Comparison of ENCODE assay signal across 10 cellular contexts in genomic region chr2:20012032-20012281, GRCh38. TPM values are rescaled to one million over a fixed set of nuclear protein-coding genes. Genes with fewer than 3 reads are reported as not detected.
DNase-seq lines count a peak whose midpoint lies in the region; ATAC-seq and TF ChIP-seq lines count a peak whose summit lies in the region.
"Had no signal": no experiment of that assay in that cellular context is flagged by ENCODE, and none has a peak within 500 bp of the region (broad histone marks: within the 10 kb centered on the region; RNA-seq: fewer than 3 reads in every experiment).

No MANE protein-coding gene starts in this region.

- peaks cover 12% of the 10 kb centered on the region for H3K4me1 Mint-ChIP-seq in activated CD8-positive, alpha-beta T cell treated with anti-CD3 and anti-CD28 coated beads, Interleukin-2, amount 10 ng/mL, durations not matched to agents 7 days and 5 days (ENCODE audit: low read depth)

- H3K79me2 ChIP-seq in hepatocyte = no peaks in the 10 kb centered on the region

- in situ Hi-C loops in GM13977 (cut with MboI; ENCODE audit: low pct_unique_long_range_greater_than_20kb, low sequenced_read_pairs, unreplicated experiment) = loop anchor here (10.0 kb wide), 1 partner anchor 83 kb away; no protein-coding TSS in a partner anchor

- H3K36me3 Mint-ChIP-seq in activated CD8-positive, alpha-beta T cell treated with anti-CD3 and anti-CD28 coated beads, Interleukin-2, amount 10 ng/mL, durations not matched to agents 7 days and 5 days (ENCODE audit: low read depth) = no peaks in the 10 kb centered on the region

- peaks cover 17% of the 10 kb centered on the region for H3K27me3 ChIP-seq in hepatocyte

- ATAC-seq in activated CD8-positive, alpha-beta T cell treated with anti-CD3 and anti-CD28 coated beads, Interleukin-2, amount 10 ng/mL, durations not matched to agents 7 days and 5 days = no peak
- ATAC-seq in activated CD4-positive, CD25-positive, alpha-beta regulatory T cell treated with anti-CD3 and anti-CD28 coated beads, Interleukin-2, amount 50 U/mL, for 24 hours = no peak

- H3K9me3 ChIP-seq in hepatocyte (ENCODE audit: low read depth) = no peaks in the 10 kb centered on the region

- no peak overlapping the region for H3K27ac ChIP-seq in hepatocyte
- H3K27ac ChIP-seq: HL-60 had no signal

- peaks cover 7% of the 10 kb centered on the region for H3K4me1 ChIP-seq in hepatocyte (ENCODE audit: insufficient read depth)

- peaks cover 54% of the 10 kb centered on the region for H3K27me3 Mint-ChIP-seq in activated CD8-positive, alpha-beta T cell treated with anti-CD3 and anti-CD28 coated beads, Interleukin-2, amount 10 ng/mL, durations not matched to agents 7 days and 5 days (ENCODE audit: low read depth)

- DNase-seq in GM13977 (ENCODE audit: low spot score) (peak; percentile 19), hepatocyte (ENCODE audit: low spot score) (no peak), skeletal muscle cell (ENCODE audit: low read depth) (no peak), NCI-H1930 (lab: John Stamatoyannopoulos, UW) (no peak), NCI-H774 (lab: John Stamatoyannopoulos, UW) (no peak), AG08396 (ENCODE audit: low spot score) (no peak)
- no peak for DNase-seq in activated CD8-positive, alpha-beta T cell treated with anti-CD3 and anti-CD28 coated beads, Interleukin-2, amount 10 ng/mL, durations not matched to agents 7 days and 5 days

- no peaks in the 10 kb centered on the region for H4K20me1 ChIP-seq in hepatocyte (ENCODE audit: insufficient read depth, poor library complexity, severe bottlenecking)

- H3K36me3 ChIP-seq in hepatocyte (replicated peaks; ENCODE audit: insufficient read depth, low read depth) = no peaks in the 10 kb centered on the region

- peak overlapping the region; percentile 56 for H3K4me3 Mint-ChIP-seq in activated CD8-positive, alpha-beta T cell treated with anti-CD3 and anti-CD28 coated beads, Interleukin-2, amount 10 ng/mL, durations not matched to agents 7 days and 5 days

- POLR2A ChIA-PET in activated CD8-positive, alpha-beta T cell treated with anti-CD3 and anti-CD28 coated beads, Interleukin-2, amount 10 ng/mL, durations not matched to agents 7 days and 5 days (lab: Charles Lee) = no interaction called here

- H3K9me2 ChIP-seq in hepatocyte (replicated peaks; ENCODE audit: insufficient read depth) = no peaks in the 10 kb centered on the region

- H3K4me3 ChIP-seq in hepatocyte (no peak overlapping the region), skeletal muscle cell (ENCODE audit: low read depth, low read length) (peak overlapping the region; percentile 46)

- no peak overlapping the region for H3K27ac Mint-ChIP-seq in activated CD8-positive, alpha-beta T cell treated with anti-CD3 and anti-CD28 coated beads, Interleukin-2, amount 10 ng/mL, durations not matched to agents 7 days and 5 days

- no peaks in the 10 kb centered on the region for H3K9me3 Mint-ChIP-seq in activated CD8-positive, alpha-beta T cell treated with anti-CD3 and anti-CD28 coated beads, Interleukin-2, amount 10 ng/mL, durations not matched to agents 7 days and 5 days (ENCODE audit: insufficient read depth)

- WGBS in hepatocyte (ENCODE audit: low lambda C conversion rate, missing lambda C conversion rate) = 43% methylated on average over 4 of the region's 4 CpGs

- peak overlapping the region; percentile 97 for H3K4me2 ChIP-seq in hepatocyte

- CTCF ChIA-PET in activated CD8-positive, alpha-beta T cell treated with anti-CD3 and anti-CD28 coated beads, Interleukin-2, amount 10 ng/mL, durations not matched to agents 7 days and 5 days (lab: Charles Lee) = no interaction called here

- H2AFZ ChIP-seq in hepatocyte = no peak overlapping the region

- no peak for TF ChIP-seq CTCF in GM13977 (IDR thresholded peaks at IDR 0.05; ENCODE audit: extremely low read depth, insufficient read depth, missing control alignments)
- no peak for TF ChIP-seq CTCF in hepatocyte (IDR thresholded peaks at IDR 0.05; ENCODE audit: poor library complexity)

RNA-seq across cellular contexts. Expression of gene MATN3, which starts 0.5 kb away (rescaled TPM):
- not detected for total RNA-seq in activated CD8-positive, alpha-beta T cell treated with anti-CD3 and anti-CD28 coated beads, Interleukin-2, amount 10 ng/mL, durations not matched to agents 7 days and 5 days
- total RNA-seq in hepatocyte = 2.3 and 3.5 TPM in 2 replicates
- 6.0 and 6.8 TPM in 2 replicates for polyA plus RNA-seq in hepatocyte
- total RNA-seq: T-helper 1 cell treated with Interleukin-12 subunit alpha and Interleukin-12 subunit beta and Interleukin-4 antibody, amounts not matched to agents 30 ng/mL and 1 ng/mL, for 36 hours had no signal

RNA-seq across cellular contexts. Expression of gene WDR35, which starts 22.1 kb away (rescaled TPM):
- 1 to 10 TPM; 2.9 to 3.9 TPM for total RNA-seq in activated CD8-positive, alpha-beta T cell treated with anti-CD3 and anti-CD28 coated beads, Interleukin-2, amount 10 ng/mL, durations not matched to agents 7 days and 5 days
- total RNA-seq in hepatocyte = 4.6 TPM in 2 replicates
- 1.8 and 2.0 TPM in 2 replicates for polyA plus RNA-seq in hepatocyte

RNA-seq across cellular contexts. Expression of gene LAPTM4A, which starts 39.5 kb away (rescaled TPM):
- total RNA-seq in activated CD8-positive, alpha-beta T cell treated with anti-CD3 and anti-CD28 coated beads, Interleukin-2, amount 10 ng/mL, durations not matched to agents 7 days and 5 days = 10 to 100 TPM; 19.8 to 21.1 TPM
- 255 and 338 TPM in 2 replicates for total RNA-seq in hepatocyte
- polyA plus RNA-seq in hepatocyte = 455 and 484 TPM in 2 replicates

Comparison
In these comparisons a context has a peak if more than half of its experiments do, and no peak if none do; other contexts are left out.
1. RNA of gene LAPTM4A, which starts 39.5 kb away (total RNA-seq): 255 to 338 TPM in hepatocyte; 19.8 to 21.1 TPM in activated CD8-positive, alpha-beta T cell treated with anti-CD3 and anti-CD28 coated beads, Interleukin-2, amount 10 ng/mL, durations not matched to agents 7 days and 5 days; every median in the first group is over 10 times any median in the second.